In the genomic region with DNA sequence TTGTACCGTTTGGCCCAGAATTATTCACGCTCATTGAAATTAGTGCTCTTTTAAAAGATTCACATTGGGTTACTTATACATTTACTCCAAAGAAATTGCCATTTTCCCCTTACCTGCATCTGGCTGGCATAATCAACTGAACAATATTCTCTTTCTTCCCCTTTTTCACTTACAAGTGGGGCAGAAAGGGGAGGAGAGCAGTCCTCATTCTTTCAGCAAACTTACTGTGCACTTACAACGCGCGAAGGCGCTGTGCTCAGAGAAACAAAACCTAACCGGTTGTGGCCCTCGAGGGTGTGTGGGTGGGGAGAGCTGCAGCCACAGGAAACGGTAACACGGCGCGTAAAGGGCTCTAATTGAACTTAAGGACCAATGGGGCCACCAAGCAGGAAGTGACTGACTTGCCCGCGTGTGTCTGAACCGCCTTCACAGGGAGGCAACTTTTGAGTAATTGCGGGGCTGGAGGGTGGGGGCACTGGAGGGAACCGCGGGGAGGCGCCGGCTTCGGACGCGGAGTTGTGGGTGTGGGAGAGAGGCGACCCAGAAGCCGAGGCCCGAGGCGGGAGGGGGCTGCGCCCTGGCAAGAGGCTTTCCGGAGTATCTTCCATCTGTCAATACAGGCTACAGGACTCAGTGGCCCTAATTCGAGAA, we compare ENCODE assay signal across 8 cellular contexts. TPM values are rescaled to one million over a fixed set of nuclear protein-coding genes. Genes with fewer than 3 reads are reported as not detected.
DNase-seq lines count a peak whose midpoint lies in the region; ATAC-seq and TF ChIP-seq lines count a peak whose summit lies in the region.

No MANE protein-coding gene starts in this region.

- WGBS in ovary, 3 donors = 1 to 2% (median 1%) methylated on average over 26 to 30 of the region's 30 CpGs
- WGBS in tibial nerve, 2 donors = 0 to 2% methylated on average over 27 to 30 of the region's 30 CpGs

- H3K36me3 ChIP-seq in ovary = no peaks in the 10 kb centered on the region
- peaks cover 0 to 14% (median 0%) of the 10 kb centered on the region in 3 donors for H3K36me3 ChIP-seq in tibial nerve

- H3K27me3 Mint-ChIP-seq in glutamatergic neuron (ENCODE audit: unreplicated experiment) = peaks cover 10% of the 10 kb centered on the region

- H3K4me1 ChIP-seq in ovary (ENCODE audit: insufficient read depth) = no peaks in the 10 kb centered on the region
- H3K4me1 ChIP-seq in tibial nerve = peaks cover 0 to 33% (median 0%) of the 10 kb centered on the region in 4 donors

- H3K27me3 ChIP-seq in ovary (no peaks in the 10 kb centered on the region), tibial nerve (no peaks in the 10 kb centered on the region)

- peak overlapping the region; percentile 95 for H3K4me3 Mint-ChIP-seq in glutamatergic neuron (ENCODE audit: unreplicated experiment)

- TF ChIP-seq EP300 in ovary (IDR thresholded peaks at IDR 0.05) (no peak), tibial nerve (IDR thresholded peaks at IDR 0.05) (peak in 1 of 2 donors; percentile 54)

- TF ChIP-seq CTCF in GM10248 (IDR thresholded peaks at IDR 0.05; ENCODE audit: control extremely low read depth, extremely low read depth, low read depth, missing control alignments) (peak; percentile 48), NB4 (IDR thresholded peaks at IDR 0.05; ENCODE audit: low read depth, low read length) (peak; percentile 47), glutamatergic neuron (IDR thresholded peaks at IDR 0.05; ENCODE audit: partially characterized antibody, unreplicated experiment) (no peak), ovary (IDR thresholded peaks at IDR 0.05) (no peak), tibial nerve (IDR thresholded peaks at IDR 0.05) (peak; percentile 15 to 46 (median 37))

- peak; percentile 50 for ATAC-seq in HG02571 (IDR thresholded peaks at IDR 0.05; ENCODE audit: unreplicated experiment)

- H3K4me1 Mint-ChIP-seq in glutamatergic neuron (ENCODE audit: low read depth, unreplicated experiment) = peaks cover 48% of the 10 kb centered on the region

- intact Hi-C loops in ovary (cut with DNase I) = loop anchor here in 2 of 4 donors (5.0 kb wide), 3 partner anchors 37 to 68 kb away; no protein-coding TSS in a partner anchor

- H3K9me3 ChIP-seq in ovary (no peaks in the 10 kb centered on the region), tibial nerve (no peaks in the 10 kb centered on the region)

- DNase-seq in GM10248 (ENCODE audit: extremely low spot score) = peak; percentile 90
- peak; percentile 99 for DNase-seq in NB4 (ENCODE audit: low read depth)
- DNase-seq in SK-N-DZ (ENCODE audit: low spot score) = peak; percentile 91
- peak; percentile 91 for DNase-seq in activated naive CD4-positive, alpha-beta T cell treated with anti-CD3 and anti-CD28 coated beads, Interleukin-2, amount 50 U/mL, for 16 hours
- peak; percentile 76 for DNase-seq in glutamatergic neuron
- peak in 4 of 5 donors; percentile 72 to 82 (median 76) for DNase-seq in ovary
- DNase-seq in tibial nerve (ENCODE audit: low spot score in 2 of 2) = peak; percentile 51 to 70

- POLR2A ChIA-PET in GM10248 (lab: Yijun Ruan, JAX) = no interaction called here

- peaks cover 31% of the 10 kb centered on the region for H3K9me3 Mint-ChIP-seq in glutamatergic neuron (ENCODE audit: unreplicated experiment)

- H3K4me3 ChIP-seq in NB4 (ENCODE audit: low read depth, low read length) (peak overlapping the region; percentile 68), ovary (peak overlapping the region; percentile 84), tibial nerve (peak overlapping the region; percentile 53 to 93 (median 82))

- TF ChIP-seq POLR2A in NB4 (IDR thresholded peaks at IDR 0.05; ENCODE audit: extremely low read depth, insufficient read length) = no peak
- TF ChIP-seq POLR2A in ovary (IDR thresholded peaks at IDR 0.05) = peak; percentile 7
- TF ChIP-seq POLR2A in tibial nerve (IDR thresholded peaks at IDR 0.05) = peak in 1 of 2 donors; percentile 31

- H3K27ac Mint-ChIP-seq in glutamatergic neuron (ENCODE audit: unreplicated experiment) = peak overlapping the region; percentile 100

- H3K27ac ChIP-seq in ovary = peak overlapping the region; percentile 93 to 99
- H3K27ac ChIP-seq in tibial nerve = peak overlapping the region; percentile 96 to 99 (median 98)

- CTCF ChIA-PET in GM10248 (lab: Yijun Ruan, JAX) = interaction anchor here (0.9 to 2.8 kb wide), 3 partner anchors 9 to 42 kb away, joined by 3 to 8 read pairs (median 4); no protein-coding TSS in a partner anchor

- no peaks in the 10 kb centered on the region for H3K36me3 Mint-ChIP-seq in glutamatergic neuron (ENCODE audit: unreplicated experiment)

RNA-seq across cellular contexts. Expression of a gene that starts 0.7 kb away (rescaled TPM):
- polyA plus RNA-seq in SK-N-DZ (2014; cell fraction: cytosol; rRNA removed) = 73.5 and 80.7 TPM in 2 replicates
- 45.7 and 60.9 TPM in 2 replicates for polyA plus RNA-seq in SK-N-DZ (2014; cell fraction: nucleus; rRNA removed)
- total RNA-seq in glutamatergic neuron (ENCODE audit: unreplicated experiment) = 106 TPM
- 100 to 1,000 TPM in 3 of 7 donors, 10 to 100 TPM in 4; 72.5 to 121 (median 99.0) TPM for total RNA-seq in ovary
- polyA plus RNA-seq in ovary = 100 to 1,000 TPM in 1 of 2 donors, 10 to 100 TPM in 1; 92.4 to 119 TPM
- total RNA-seq in tibial nerve = 10 to 100 TPM; 73.2 to 88.5 (median 77.5) TPM

RNA-seq across cellular contexts. Expression of a gene that starts 21.2 kb away (rescaled TPM):
- polyA plus RNA-seq in SK-N-DZ (2014; cell fraction: cytosol; rRNA removed) = 134 and 162 TPM in 2 replicates
- polyA plus RNA-seq in SK-N-DZ (2014; cell fraction: nucleus; rRNA removed) = 321 and 359 TPM in 2 replicates
- 158 TPM for total RNA-seq in glutamatergic neuron (ENCODE audit: unreplicated experiment)
- total RNA-seq in ovary = 100 to 1,000 TPM in 3 of 7 donors, 10 to 100 TPM in 4; 86.4 to 130 (median 99.1) TPM
- polyA plus RNA-seq in ovary = 10 to 100 TPM; 57.1 to 99.8 TPM
- total RNA-seq in tibial nerve = 100 to 1,000 TPM in 1 of 4 donors, 10 to 100 TPM in 3; 58.6 to 113 (median 89.9) TPM

RNA-seq across cellular contexts. Expression of a gene that starts 45.8 kb away (rescaled TPM):
- not detected in 2 replicates for polyA plus RNA-seq in SK-N-DZ (2014; cell fraction: cytosol; rRNA removed)
- not detected in 2 replicates for polyA plus RNA-seq in SK-N-DZ (2014; cell fraction: nucleus; rRNA removed)
- total RNA-seq in glutamatergic neuron (ENCODE audit: unreplicated experiment) (not detected), ovary (under 1 TPM in 2 of 7 donors, not detected in 5; 0.03 to 0.11 TPM), tibial nerve (not detected)
- under 1 TPM in 1 of 2 donors, not detected in 1; 0.10 TPM for polyA plus RNA-seq in ovary

Comparison
In these comparisons a context has a peak if more than half of its experiments do, and no peak if none do; other contexts are left out.
1. Peak in every context shown above with its lines: DNase-seq, ATAC-seq, H3K4me3 ChIP-seq and H3K27ac ChIP-seq.
2. CTCF ChIP-seq: peak in GM10248 (single experiment), NB4 (single experiment) and tibial nerve (5 of 5); none in glutamatergic neuron (single experiment) and ovary (0 of 3).